In genomic region chr11:134026655-134027343, GRCh38 we compare ENCODE assay signal across 2 cellular contexts.
TF ChIP-seq lines count a peak whose summit lies in the region.

No MANE protein-coding gene starts in this region.

TF ChIP-seq in GM23338, 12 proteins besides CTCF, POLR2A, EP300 and RAD21 (continued from another document):
- TF ChIP-seq ZNF462 (CRISPR knock-in tag; IDR thresholded peaks at IDR 0.05) = no peak
- TF ChIP-seq ETS1 (IDR thresholded peaks at IDR 0.05) = no peak
- no peak for TF ChIP-seq POLR2AphosphoS5 (IDR thresholded peaks at IDR 0.05; ENCODE audit: low read depth)
- no peak for TF ChIP-seq CREB1 (CRISPR knock-in tag; IDR thresholded peaks at IDR 0.05; ENCODE audit: low read depth)
- no peak for TF ChIP-seq JUNB (IDR thresholded peaks at IDR 0.05; ENCODE audit: unreplicated experiment)

TF ChIP-seq in SK-N-SH treated with all-trans-retinoic acid at 6 μM for 48 hours, 23 proteins besides CTCF, POLR2A, EP300 and RAD21 (continued from another document):
- TF ChIP-seq POU6F1 (CRISPR knock-in tag; IDR thresholded peaks at IDR 0.05; ENCODE audit: borderline replicate concordance, low read depth) (no peak), ISL1 (CRISPR knock-in tag; IDR thresholded peaks at IDR 0.05) (no peak), TOX (CRISPR knock-in tag; IDR thresholded peaks at IDR 0.05; ENCODE audit: borderline replicate concordance) (no peak), CREB5 (CRISPR knock-in tag; IDR thresholded peaks at IDR 0.05; ENCODE audit: low read depth) (no peak)
TF ChIP-seq in SK-N-SH treated with all-trans-retinoic acid at 6 μM for 48 hours: peak in this region for 0.
